14 cellular contexts compared by ENCODE assay signal in the genomic region with DNA sequence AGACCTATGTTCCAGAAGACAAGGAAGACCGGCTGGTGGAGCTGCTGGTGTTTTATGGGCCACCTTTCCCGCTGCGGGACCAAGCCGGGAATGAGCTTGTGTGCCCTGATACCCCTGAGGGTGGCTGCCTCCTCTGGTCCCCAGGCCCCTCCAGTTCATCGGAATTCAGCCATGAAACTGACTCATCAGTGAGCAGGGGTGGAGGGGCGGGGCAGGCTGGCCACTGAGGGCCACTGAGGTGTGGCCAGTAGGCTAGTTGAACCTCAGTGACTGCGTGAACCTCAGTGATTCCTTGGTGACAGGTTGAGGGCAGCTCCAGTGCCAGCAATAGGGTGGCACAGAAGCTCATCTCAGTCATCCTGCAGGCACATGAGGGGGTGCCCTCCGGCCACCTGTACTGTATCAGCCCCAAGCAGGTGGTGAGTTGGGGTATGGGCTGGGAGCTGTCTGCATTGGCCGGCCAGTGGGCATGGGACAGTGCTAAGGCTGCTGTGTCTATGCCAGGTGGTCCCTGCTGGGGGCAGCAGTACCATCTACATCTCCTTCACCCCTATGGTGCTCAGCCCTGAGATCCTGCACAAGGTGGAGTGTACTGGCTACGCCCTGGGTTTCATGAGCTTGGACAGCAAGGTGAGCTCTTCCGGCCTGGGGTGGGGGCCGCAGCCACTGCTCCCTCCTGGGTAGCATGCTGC. TPM values are rescaled to one million over a fixed set of nuclear protein-coding genes. Genes with fewer than 3 reads are reported as not detected.
DNase-seq lines count a peak whose midpoint lies in the region; ATAC-seq, FAIRE-seq and TF ChIP-seq lines count a peak whose summit lies in the region.
"Had no signal": no experiment of that assay in that cellular context is flagged by ENCODE, and none has a peak within 500 bp of the region (broad histone marks: within the 10 kb centered on the region; RNA-seq: fewer than 3 reads in every experiment).

No MANE protein-coding gene starts in this region.

- peaks cover 3% of the 10 kb centered on the region; the same call in 1 of the 2 replicates for H3K36me3 ChIP-seq in DOHH2 (ENCODE audit: control insufficient read depth, low read length)
- no peaks in the 10 kb centered on the region for H3K36me3 ChIP-seq in osteoblast (ENCODE audit: insufficient read depth, low read length)

- ATAC-seq in esophagus mucosa: peak; percentile 8

- H3K79me2 ChIP-seq in DOHH2 (ENCODE audit: control insufficient read depth, low read length) (no peaks in the 10 kb centered on the region), osteoblast (ENCODE audit: insufficient read depth, low read length) (no peaks in the 10 kb centered on the region)
- H3K79me2 ChIP-seq: hepatocyte had no signal

- H2AFZ ChIP-seq in osteoblast (ENCODE audit: low read length): no peak overlapping the region
- H2AFZ ChIP-seq: hepatocyte had no signal

- H3K27me3 ChIP-seq in DOHH2 (ENCODE audit: control insufficient read depth, low read length) (peaks cover 8% of the 10 kb centered on the region; the same call in 1 of the 2 replicates), osteoblast (ENCODE audit: insufficient read depth, low read length) (peaks cover 13% of the 10 kb centered on the region)
- H3K27me3 ChIP-seq: hepatocyte had no signal

- no peak overlapping the region for H3K4me3 ChIP-seq in DOHH2 (ENCODE audit: low read length)
- H3K4me3 ChIP-seq in osteoblast (ENCODE audit: insufficient read depth, low read length): no peak overlapping the region
- H3K4me3 ChIP-seq: hepatocyte had no signal

- H3K27ac ChIP-seq in DOHH2 (ENCODE audit: low read depth, low read length) (no peak overlapping the region), osteoblast (ENCODE audit: low read depth, low read length) (no peak overlapping the region)
- H3K27ac ChIP-seq: hepatocyte, KMS-11 had no signal

- TF ChIP-seq CTCF in DOHH2 (IDR thresholded peaks at IDR 0.05; ENCODE audit: low read depth, low read length, poor library complexity, severe bottlenecking) (peak; percentile 41), osteoblast (IDR thresholded peaks at IDR 0.05; ENCODE audit: extremely low read depth, low read depth, low read length) (no peak)

- H3K9me3 ChIP-seq in DOHH2 (ENCODE audit: control insufficient read depth, insufficient read depth, low read length) (no peaks in the 10 kb centered on the region), osteoblast (ENCODE audit: low read depth, low read length) (no peaks in the 10 kb centered on the region)

- H3F3A ChIP-seq in DOHH2 (ENCODE audit: control insufficient read depth, insufficient read depth): no peaks in the 10 kb centered on the region

- H3K4me2 ChIP-seq in DOHH2 (ENCODE audit: low read length): no peak overlapping the region
- H3K4me2 ChIP-seq in osteoblast (ENCODE audit: insufficient read depth, low read length): no peak overlapping the region
- H3K4me2 ChIP-seq: hepatocyte, KMS-11 had no signal

- H4K20me1 ChIP-seq in DOHH2 (ENCODE audit: control insufficient read depth, insufficient read depth, low read depth, low read length) (no peaks in the 10 kb centered on the region), osteoblast (ENCODE audit: insufficient read depth, low read length) (no peaks in the 10 kb centered on the region)

- H3K4me1 ChIP-seq in DOHH2 (ENCODE audit: control insufficient read depth, low read length): peaks cover 4% of the 10 kb centered on the region; the same call in 1 of the 2 replicates
- no peaks in the 10 kb centered on the region for H3K4me1 ChIP-seq in osteoblast (ENCODE audit: insufficient read depth, low read length)

- no peak for FAIRE-seq in RCC 7860 (lab: Jason Lieb, UNC)

- DNase-seq in HT-29 (ENCODE audit: low spot score): peak; percentile 8
- DNase-seq in osteoblast (ENCODE audit: insufficient read length, low spot score, missing footprints): peak; percentile 69
- no peak for DNase-seq in NCI-H226
- DNase-seq in SK-N-DZ (ENCODE audit: low spot score): no peak
- DNase-seq in RCC 7860 (ENCODE audit: low spot score): no peak
- DNase-seq: effector CD8-positive, alpha-beta T cell; left cardiac atrium; NCI-H1417 treated with DMSO at 0.1 percent for 48 hours; NCI-H446; stimulated activated CD4-positive, alpha-beta T cell treated with anti-CD3 and anti-CD28 coated beads, Interleukin-12 subunit alpha, Interleukin-12 subunit beta, amount 100 ng/mL, for 4 hours had no signal

- no peaks in the 10 kb centered on the region for H3K9me2 ChIP-seq in DOHH2 (replicated peaks; ENCODE audit: control insufficient read depth, low read length)

RNA-seq across cellular contexts. Expression of gene ACAA1, which starts 20.3 kb away (rescaled TPM):
- 71.9 and 84.7 TPM in 2 replicates for total RNA-seq in HT-29 (2014; rRNA removed; shearing (Covaris generic))
- total RNA-seq in esophagus mucosa (72.7 TPM), osteoblast (17.4 and 20.0 TPM in 2 replicates)
- 3.4 and 4.2 TPM in 2 replicates for polyA plus RNA-seq in SK-N-DZ (2014; cell fraction: cytosol; rRNA removed)
- polyA plus RNA-seq in SK-N-DZ (2014; cell fraction: nucleus; rRNA removed): 31.9 and 51.1 TPM in 2 replicates

RNA-seq across cellular contexts. Expression of gene MYD88, which starts 21.8 kb away (rescaled TPM):
- 5.5 and 11.9 TPM in 2 replicates for total RNA-seq in HT-29 (2014; rRNA removed; shearing (Covaris generic))
- 41.5 TPM for total RNA-seq in esophagus mucosa
- 8.7 and 10.3 TPM in 2 replicates for total RNA-seq in osteoblast
- polyA plus RNA-seq in SK-N-DZ (2014; cell fraction: cytosol; rRNA removed): 1.4 and 2.0 TPM in 2 replicates
- polyA plus RNA-seq in SK-N-DZ (2014; cell fraction: nucleus; rRNA removed): 4.3 and 18.1 TPM in 2 replicates

RNA-seq across cellular contexts. Expression of gene OXSR1, which starts 48.7 kb away (rescaled TPM):
- 11.8 and 12.9 TPM in 2 replicates for total RNA-seq in HT-29 (2014; rRNA removed; shearing (Covaris generic))
- total RNA-seq in esophagus mucosa (39.6 TPM), osteoblast (44.2 and 50.3 TPM in 2 replicates)
- polyA plus RNA-seq in SK-N-DZ (2014; cell fraction: cytosol; rRNA removed): 26.3 and 27.4 TPM in 2 replicates
- 23.0 and 24.8 TPM in 2 replicates for polyA plus RNA-seq in SK-N-DZ (2014; cell fraction: nucleus; rRNA removed)

Comparison
In these comparisons a context has a peak if more than half of its experiments do, and no peak if none do; other contexts are left out.
1. DNase-seq: peak in HT-29 (single experiment) and osteoblast (single experiment); none in NCI-H226 (single experiment), SK-N-DZ (single experiment) and RCC 7860 (single experiment).